Comparison of ENCODE assay signal across 8 cellular contexts in genomic region chr20:20367681-20368413, GRCh38. TPM values are rescaled to one million over a fixed set of nuclear protein-coding genes. Genes with fewer than 3 reads are reported as not detected.
A peak's percentile ranks its signal among the peaks of the same experiment; 100 is the strongest.
DNase-seq lines count a peak whose midpoint lies in the region; ATAC-seq and TF ChIP-seq lines count a peak whose summit lies in the region.

TSS of gene INSM1 (plus strand) at chr20:20368104. CDS start at chr20:20368268, 164 bp downstream.

- peaks cover 72% of the 10 kb centered on the region for H3K27me3 ChIP-seq in iPS-15b (ENCODE audit: control insufficient read depth, insufficient read depth, low read length)

- CTCF ChIA-PET in activated B cell treated with CpG ODN at 0.5 μM for 24 hours (lab: Charles Lee), result no interaction called here

- no peaks in the 10 kb centered on the region for H3K36me3 Mint-ChIP-seq in activated B cell treated with CpG ODN at 0.5 μM for 24 hours (ENCODE audit: low read depth)
- H3K36me3 Mint-ChIP-seq in naive thymus-derived CD8-positive, alpha-beta T cell, result peaks cover 0 to 5% (median 5%) of the 10 kb centered on the region in 3 donors

- no peak for TF ChIP-seq CTCF in activated B cell treated with CpG ODN at 0.5 μM for 24 hours (IDR thresholded peaks at IDR 0.05)

- H3K9me3 Mint-ChIP-seq in activated B cell treated with CpG ODN at 0.5 μM for 24 hours, result no peaks in the 10 kb centered on the region
- H3K9me3 Mint-ChIP-seq in naive thymus-derived CD8-positive, alpha-beta T cell, result peaks cover 0 to 3% (median 0%) of the 10 kb centered on the region in 9 donors

- ATAC-seq in activated B cell treated with CpG ODN at 0.5 μM for 24 hours (ENCODE audit: low read depth) (no peak), GM19463 (IDR thresholded peaks at IDR 0.05; ENCODE audit: unreplicated experiment) (no peak), HG02588 (IDR thresholded peaks at IDR 0.05; ENCODE audit: unreplicated experiment) (no peak)
- ATAC-seq in naive thymus-derived CD8-positive, alpha-beta T cell, result no peak

- intact Hi-C loops in activated B cell treated with CpG ODN at 0.5 μM for 24 hours (cut with micrococcal nuclease), result loop anchor here (5.0 kb wide), 1 partner anchor 1024 kb away; no protein-coding TSS in a partner anchor

- POLR2A ChIA-PET in activated B cell treated with CpG ODN at 0.5 μM for 24 hours (lab: Charles Lee), result no interaction called here
- POLR2A ChIA-PET in naive thymus-derived CD8-positive, alpha-beta T cell (lab: Charles Lee), result no interaction called here

- H3K36me3 ChIP-seq in ES-I3 (ENCODE audit: insufficient read depth, low read length) (no peaks in the 10 kb centered on the region), iPS-15b (ENCODE audit: control insufficient read depth, insufficient read depth, low read length) (no peaks in the 10 kb centered on the region)

- H3K4me3 ChIP-seq in iPS-15b (ENCODE audit: low read depth, low read length), result peak within 1 kb of the TSS; percentile 59

- H3K4me1 Mint-ChIP-seq in activated B cell treated with CpG ODN at 0.5 μM for 24 hours, result peaks cover 31% of the 10 kb centered on the region
- peaks cover 5 to 22% (median 18%) of the 10 kb centered on the region in 4 donors for H3K4me1 Mint-ChIP-seq in naive thymus-derived CD8-positive, alpha-beta T cell

- H3K27ac Mint-ChIP-seq in activated B cell treated with CpG ODN at 0.5 μM for 24 hours, result no peak within 1 kb of the TSS
- no peak within 1 kb of the TSS for H3K27ac Mint-ChIP-seq in naive thymus-derived CD8-positive, alpha-beta T cell

- peak; percentile 100 for DNase-seq in NCI-H1105 treated with DMSO at 0.1 percent for 48 hours (lab: John Stamatoyannopoulos, UW)
- no peak for DNase-seq in activated B cell treated with CpG ODN at 0.5 μM for 24 hours
- DNase-seq in substantia nigra (lab: John Stamatoyannopoulos, UW), result peak in 12 of 49 donors; percentile 21 to 94 (median 46)
- DNase-seq in naive thymus-derived CD8-positive, alpha-beta T cell, result no peak

- H3K27ac ChIP-seq in substantia nigra (ENCODE audit: low read depth, low read length, poor library complexity, severe bottlenecking), result peak within 1 kb of the TSS; percentile 26

- peaks cover 54% of the 10 kb centered on the region for H3K27me3 Mint-ChIP-seq in activated B cell treated with CpG ODN at 0.5 μM for 24 hours
- peaks cover 29 to 68% (median 49%) of the 10 kb centered on the region in 5 donors for H3K27me3 Mint-ChIP-seq in naive thymus-derived CD8-positive, alpha-beta T cell

- H3K9ac ChIP-seq in ES-I3 (ENCODE audit: low read depth, low read length) (peak within 1 kb of the TSS; percentile 60), iPS-15b (ENCODE audit: low read depth, low read length) (peak within 1 kb of the TSS; percentile 12)

- H3K4me1 ChIP-seq in ES-I3 (ENCODE audit: insufficient read depth, low read length), result peaks cover 28% of the 10 kb centered on the region
- H3K4me1 ChIP-seq in iPS-15b (ENCODE audit: control insufficient read depth, insufficient read depth, low read length), result peaks cover 27% of the 10 kb centered on the region

- H3K4me3 Mint-ChIP-seq in activated B cell treated with CpG ODN at 0.5 μM for 24 hours, result peak within 1 kb of the TSS; percentile 80
- peak within 1 kb of the TSS in 4 of 10 donors; percentile 18 to 70 (median 55) for H3K4me3 Mint-ChIP-seq in naive thymus-derived CD8-positive, alpha-beta T cell

- H3K9me3 ChIP-seq in ES-I3 (ENCODE audit: control insufficient read depth, insufficient read depth, low read length) (no peaks in the 10 kb centered on the region), iPS-15b (ENCODE audit: control insufficient read depth, insufficient read depth, low read length) (no peaks in the 10 kb centered on the region)

RNA-seq across cellular contexts. Expression of gene INSM1, which starts in this region (rescaled TPM):
- not detected in 2 replicates for total RNA-seq in activated B cell treated with CpG ODN at 0.5 μM for 24 hours
- not detected for total RNA-seq in naive thymus-derived CD8-positive, alpha-beta T cell
- polyA plus RNA-seq in naive thymus-derived CD8-positive, alpha-beta T cell, result not detected
